24 cellular contexts compared by ENCODE assay signal in the genomic region with DNA sequence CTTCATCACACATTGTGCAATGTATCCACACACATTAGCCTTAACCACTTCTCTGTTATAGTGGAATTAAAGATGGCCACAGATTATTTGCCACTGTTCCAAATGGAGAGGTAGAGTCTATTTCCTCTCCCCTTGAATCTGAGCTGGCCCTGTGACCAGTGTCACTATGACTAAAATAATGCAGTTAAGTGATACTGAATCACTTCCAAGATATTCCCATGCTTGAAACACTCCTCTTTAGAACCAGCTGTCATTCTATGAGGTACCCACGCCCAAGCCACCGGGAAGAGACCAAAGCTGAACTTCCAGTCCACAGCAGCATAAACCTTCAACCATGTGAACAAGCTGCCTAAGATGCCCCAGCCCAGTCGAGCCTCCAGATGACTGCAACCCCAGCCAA.
"Had no signal": no experiment of that assay in that cellular context is flagged by ENCODE, and none has a peak within 500 bp of the region (broad histone marks: within the 10 kb centered on the region; RNA-seq: fewer than 3 reads in every experiment).

No MANE protein-coding gene starts in this region.

- ATAC-seq: activated CD8-positive, alpha-beta T cell treated with anti-CD3 and anti-CD28 coated beads for 36 hours; activated naive CD8-positive, alpha-beta T cell treated with anti-CD3 and anti-CD28 coated beads, Interleukin-2, amount 50 U/mL, for 24 hours had no signal

- H3K9me3 ChIP-seq: suprapubic skin, transverse colon, vagina had no signal

- H3K4me3 Mint-ChIP-seq: activated B cell treated with CpG ODN at 0.5 μM for 24 hours; activated CD8-positive, alpha-beta T cell treated with anti-CD3 and anti-CD28 coated beads for 36 hours; activated naive CD4-positive, alpha-beta T cell treated with anti-CD3 and anti-CD28 coated beads for 36 hours; activated naive CD8-positive, alpha-beta T cell treated with anti-CD3 and anti-CD28 coated beads, Interleukin-2, amount 50 U/mL, for 24 hours; activated T-cell treated with anti-CD3 and anti-CD28 coated beads, Interleukin-2, amount 50 U/mL, for 24 hours; brain; central memory CD8-positive, alpha-beta T cell; naive B cell; neural crest cell; stimulated activated naive CD8-positive, alpha-beta T cell treated with anti-CD3 and anti-CD28 coated beads, Interleukin-15, Interleukin-2, amounts not matched to agents 100 ng/mL and 50 ng/mL, for 24 hours; T-helper 2 cell treated with Interferon-gamma antibody and Interleukin-4, amounts not matched to agents 5 μg/mL and 100 μg/mL, for 36 hours had no signal

- H3K27ac Mint-ChIP-seq: activated B cell treated with CpG ODN at 0.5 μM for 24 hours; activated CD8-positive, alpha-beta T cell treated with anti-CD3 and anti-CD28 coated beads for 36 hours; activated naive CD4-positive, alpha-beta T cell treated with anti-CD3 and anti-CD28 coated beads for 36 hours; activated naive CD8-positive, alpha-beta T cell treated with anti-CD3 and anti-CD28 coated beads, Interleukin-2, amount 50 U/mL, for 24 hours; activated T-cell treated with anti-CD3 and anti-CD28 coated beads, Interleukin-2, amount 50 U/mL, for 24 hours; stimulated activated naive CD8-positive, alpha-beta T cell treated with anti-CD3 and anti-CD28 coated beads, Interleukin-15, Interleukin-2, amounts not matched to agents 100 ng/mL and 50 ng/mL, for 24 hours; T-helper 2 cell treated with Interferon-gamma antibody and Interleukin-4, amounts not matched to agents 5 μg/mL and 100 μg/mL, for 36 hours had no signal

- H3K27me3 Mint-ChIP-seq: activated B cell treated with CpG ODN at 0.5 μM for 24 hours; activated CD8-positive, alpha-beta T cell treated with anti-CD3 and anti-CD28 coated beads for 36 hours; activated naive CD8-positive, alpha-beta T cell treated with anti-CD3 and anti-CD28 coated beads, Interleukin-2, amount 50 U/mL, for 24 hours; activated T-cell treated with anti-CD3 and anti-CD28 coated beads, Interleukin-2, amount 50 U/mL, for 24 hours; brain; naive B cell; stimulated activated naive CD8-positive, alpha-beta T cell treated with anti-CD3 and anti-CD28 coated beads, Interleukin-15, Interleukin-2, amounts not matched to agents 100 ng/mL and 50 ng/mL, for 24 hours had no signal

- H3K4me1 ChIP-seq: suprapubic skin, transverse colon, vagina had no signal

- H3K4me3 ChIP-seq: esophagus squamous epithelium, hepatocyte, skin epidermis, suprapubic skin, transverse colon, vagina had no signal

- H3K9me3 Mint-ChIP-seq: activated B cell treated with CpG ODN at 0.5 μM for 24 hours; activated CD8-positive, alpha-beta T cell treated with anti-CD3 and anti-CD28 coated beads for 36 hours; activated naive CD4-positive, alpha-beta T cell treated with anti-CD3 and anti-CD28 coated beads for 36 hours; activated naive CD8-positive, alpha-beta T cell treated with anti-CD3 and anti-CD28 coated beads, Interleukin-2, amount 50 U/mL, for 24 hours; activated T-cell treated with anti-CD3 and anti-CD28 coated beads, Interleukin-2, amount 50 U/mL, for 24 hours; central memory CD8-positive, alpha-beta T cell; stimulated activated naive CD8-positive, alpha-beta T cell treated with anti-CD3 and anti-CD28 coated beads, Interleukin-15, Interleukin-2, amounts not matched to agents 100 ng/mL and 50 ng/mL, for 24 hours; T-helper 2 cell treated with Interferon-gamma antibody and Interleukin-4, amounts not matched to agents 5 μg/mL and 100 μg/mL, for 36 hours had no signal

- H3K27ac ChIP-seq: hepatocyte, skin epidermis, suprapubic skin, transverse colon, vagina had no signal

- H3K36me3 ChIP-seq: vagina had no signal

- DNase-seq: activated B cell treated with CpG ODN at 0.5 μM for 24 hours; activated CD4-positive, alpha-beta T cell treated with anti-CD3 and anti-CD28 coated beads for 48 hours; activated CD8-positive, alpha-beta T cell treated with anti-CD3 and anti-CD28 coated beads for 36 hours; activated naive CD4-positive, alpha-beta T cell treated with anti-CD3 and anti-CD28 coated beads for 36 hours; activated naive CD8-positive, alpha-beta T cell treated with anti-CD3 and anti-CD28 coated beads, Interleukin-2, amount 50 U/mL, for 24 hours; activated T-cell treated with anti-CD3 and anti-CD28 coated beads, Interleukin-2, amount 50 U/mL, for 24 hours; anterior cingulate cortex; cortex of kidney; esophagus squamous epithelium; left cardiac atrium; midbrain; naive B cell; stimulated activated CD4-positive, alpha-beta T cell treated with anti-CD3 and anti-CD28 coated beads, Interleukin-15, amount 100 ng/mL, for 24 hours; stimulated activated CD4-positive, alpha-beta T cell treated with anti-CD3 and anti-CD28 coated beads, Interleukin-2, amount 100 ng/mL, for 48 hours; transverse colon had no signal

- H3K27me3 ChIP-seq: esophagus squamous epithelium, hepatocyte, suprapubic skin, transverse colon, vagina had no signal

- H3K4me1 Mint-ChIP-seq: activated B cell treated with CpG ODN at 0.5 μM for 24 hours; activated naive CD8-positive, alpha-beta T cell treated with anti-CD3 and anti-CD28 coated beads, Interleukin-2, amount 50 U/mL, for 24 hours; central memory CD8-positive, alpha-beta T cell had no signal
